ENCODE assay signal across 11 cellular contexts in genomic region chr14:95327558-95328374, GRCh38. TPM values are rescaled to one million over a fixed set of nuclear protein-coding genes. Genes with fewer than 3 reads are reported as not detected.
DNase-seq lines count a peak whose midpoint lies in the region; ATAC-seq lines count a peak whose summit lies in the region.
"Had no signal": no experiment of that assay in that cellular context is flagged by ENCODE, and none has a peak within 500 bp of the region (broad histone marks: within the 10 kb centered on the region; RNA-seq: fewer than 3 reads in every experiment).

No MANE protein-coding gene starts in this region.

- DNase-seq in T1000 (lab: John Stamatoyannopoulos, UW) (no peak), NCI-H446 treated with DMSO at 0.1 percent for 48 hours (lab: John Stamatoyannopoulos, UW) (no peak), D341Med (ENCODE audit: low spot score) (no peak)
- no peak for DNase-seq in activated naive CD4-positive, alpha-beta T cell treated with anti-CD3 and anti-CD28 coated beads, Interleukin-2, amount 10 ng/mL, durations not matched to agents 7 days and 5 days
- DNase-seq: activated CD8-positive, alpha-beta T cell treated with anti-CD3 and anti-CD28 coated beads for 36 hours; DMS79 treated with DMSO at 0.1 percent for 48 hours; foreskin fibroblast had no signal

- no peak overlapping the region for H3K27ac Mint-ChIP-seq in activated naive CD4-positive, alpha-beta T cell treated with anti-CD3 and anti-CD28 coated beads, Interleukin-2, amount 10 ng/mL, durations not matched to agents 7 days and 5 days
- H3K27ac Mint-ChIP-seq: activated CD8-positive, alpha-beta T cell treated with anti-CD3 and anti-CD28 coated beads for 36 hours had no signal

- peak; percentile 88 for ATAC-seq in GM18519 (IDR thresholded peaks at IDR 0.05; ENCODE audit: low FRiP score, unreplicated experiment)
- ATAC-seq in GM21529 (IDR thresholded peaks at IDR 0.05; ENCODE audit: unreplicated experiment): peak; percentile 96
- peak; percentile 95 for ATAC-seq in HG03280 (IDR thresholded peaks at IDR 0.05; ENCODE audit: unreplicated experiment)
- peak; percentile 20 for ATAC-seq in esophagus mucosa
- ATAC-seq: activated CD8-positive, alpha-beta T cell treated with anti-CD3 and anti-CD28 coated beads for 36 hours had no signal

- no peaks in the 10 kb centered on the region for H3K36me3 Mint-ChIP-seq in activated naive CD4-positive, alpha-beta T cell treated with anti-CD3 and anti-CD28 coated beads, Interleukin-2, amount 10 ng/mL, durations not matched to agents 7 days and 5 days

- no peaks in the 10 kb centered on the region for H3K9me3 Mint-ChIP-seq in activated naive CD4-positive, alpha-beta T cell treated with anti-CD3 and anti-CD28 coated beads, Interleukin-2, amount 10 ng/mL, durations not matched to agents 7 days and 5 days
- H3K9me3 Mint-ChIP-seq: activated CD8-positive, alpha-beta T cell treated with anti-CD3 and anti-CD28 coated beads for 36 hours had no signal

- no peak overlapping the region for H3K4me3 Mint-ChIP-seq in activated naive CD4-positive, alpha-beta T cell treated with anti-CD3 and anti-CD28 coated beads, Interleukin-2, amount 10 ng/mL, durations not matched to agents 7 days and 5 days
- H3K4me3 Mint-ChIP-seq: activated CD8-positive, alpha-beta T cell treated with anti-CD3 and anti-CD28 coated beads for 36 hours had no signal

- CTCF ChIA-PET in activated naive CD4-positive, alpha-beta T cell treated with anti-CD3 and anti-CD28 coated beads, Interleukin-2, amount 10 ng/mL, durations not matched to agents 7 days and 5 days (lab: Charles Lee): no interaction called here

- no peaks in the 10 kb centered on the region for H3K4me1 Mint-ChIP-seq in activated naive CD4-positive, alpha-beta T cell treated with anti-CD3 and anti-CD28 coated beads, Interleukin-2, amount 10 ng/mL, durations not matched to agents 7 days and 5 days

- peaks cover 48% of the 10 kb centered on the region for H3K27me3 Mint-ChIP-seq in activated naive CD4-positive, alpha-beta T cell treated with anti-CD3 and anti-CD28 coated beads, Interleukin-2, amount 10 ng/mL, durations not matched to agents 7 days and 5 days

RNA-seq across cellular contexts. Expression of gene CLMN, which starts 8.1 kb away (rescaled TPM):
- total RNA-seq in esophagus mucosa: 9.6 TPM

Comparison
In these comparisons a context has a peak if more than half of its experiments do, and no peak if none do; other contexts are left out.
1. ATAC-seq: peak in every context shown above with its lines; median percentile 96 in GM21529; 95 in HG03280; 88 in GM18519; 20 in esophagus mucosa.